In genomic region chr3:60274098-60274497, GRCh38 we compare ENCODE assay signal across 1 cellular context.
TF ChIP-seq lines count a peak whose summit lies in the region.

No MANE protein-coding gene starts in this region.

TF ChIP-seq in K562, 482 proteins besides CTCF, POLR2A, EP300 and RAD21 (continued from another document and continues in another):
- TF ChIP-seq ZBTB9 (CRISPR knock-in tag; IDR thresholded peaks at IDR 0.05), result no peak
- no peak for TF ChIP-seq ATF3 (IDR thresholded peaks at IDR 0.05)
- no peak for TF ChIP-seq ATF3 (CRISPR knock-in tag; conservative IDR thresholded peaks at IDR 0.05)
- no peak for TF ChIP-seq ZBTB43 (CRISPR knock-in tag; IDR thresholded peaks at IDR 0.05)
- 0 out of 3 replicates have a peak, but pooled peaks of 1 of the 2 experiments have one; percentile 38 for TF ChIP-seq CBX3 (IDR thresholded peaks at IDR 0.05; ENCODE audit: borderline replicate concordance in 1 of 2, low read length in 2 of 2)
- no peak for TF ChIP-seq ZKSCAN1 (IDR thresholded peaks at IDR 0.05; ENCODE audit: low read depth, low read length)
- no peak for TF ChIP-seq PYGO2 (tag; IDR thresholded peaks at IDR 0.05)
- TF ChIP-seq ZBTB17 (CRISPR knock-in tag; IDR thresholded peaks at IDR 0.05), result no peak
- no peak for TF ChIP-seq MED1 (CRISPR knock-in tag; IDR thresholded peaks at IDR 0.05; ENCODE audit: borderline replicate concordance)
- no peak for TF ChIP-seq CREB3L1 (IDR thresholded peaks at IDR 0.05; ENCODE audit: borderline replicate concordance, low read depth)
- TF ChIP-seq ESRRB (CRISPR knock-in tag; IDR thresholded peaks at IDR 0.05; ENCODE audit: borderline replicate concordance), result no peak
- TF ChIP-seq ZNF316 (IDR thresholded peaks at IDR 0.05), result peak; percentile 85
- no peak for TF ChIP-seq SIRT6 (IDR thresholded peaks at IDR 0.05; ENCODE audit: low read depth, low read length)
- TF ChIP-seq ZNF431 (CRISPR knock-in tag; IDR thresholded peaks at IDR 0.05), result no peak
- no peak for TF ChIP-seq MTA1 (IDR thresholded peaks at IDR 0.05; ENCODE audit: borderline replicate concordance)
- TF ChIP-seq RFX1 (IDR thresholded peaks at IDR 0.05), result no peak
- TF ChIP-seq ZNF12 (CRISPR knock-in tag; IDR thresholded peaks at IDR 0.05), result no peak
- no peak for TF ChIP-seq ZBTB11 (CRISPR knock-in tag; IDR thresholded peaks at IDR 0.05)
- no peak for TF ChIP-seq XRCC4 (IDR thresholded peaks at IDR 0.05; ENCODE audit: extremely low read depth, insufficient read depth, insufficient read length)
- TF ChIP-seq GATAD2B (IDR thresholded peaks at IDR 0.05; ENCODE audit: borderline replicate concordance), result no peak
- TF ChIP-seq ZNF75A (CRISPR knock-in tag; IDR thresholded peaks at IDR 0.05), result no peak
- no peak for TF ChIP-seq YY1 (IDR thresholded peaks at IDR 0.05; ENCODE audit: borderline replicate concordance in 1 of 3, control insufficient read depth in 1 of 3, extremely low read depth in 1 of 3, insufficient read depth in 3 of 3, insufficient read length in 1 of 3, insufficient replicate concordance in 2 of 3, low read depth in 1 of 3, low read length in 2 of 3)
- TF ChIP-seq CREB3 (tag; conservative IDR thresholded peaks at IDR 0.05; ENCODE audit: low read depth), result no peak
- TF ChIP-seq SRSF1 (IDR thresholded peaks at IDR 0.05; ENCODE audit: low read depth, low read length), result no peak
- TF ChIP-seq ELK1 (CRISPR knock-in tag; IDR thresholded peaks at IDR 0.05), result no peak
- no peak for TF ChIP-seq KAT8 (IDR thresholded peaks at IDR 0.05; ENCODE audit: low read depth)
- TF ChIP-seq E4F1 (CRISPR knock-in tag; IDR thresholded peaks at IDR 0.05; ENCODE audit: borderline replicate concordance), result no peak
- TF ChIP-seq PREB (CRISPR knock-in tag; IDR thresholded peaks at IDR 0.05), result no peak
- TF ChIP-seq RERE (CRISPR knock-in tag; IDR thresholded peaks at IDR 0.05; ENCODE audit: borderline replicate concordance), result no peak
- TF ChIP-seq TFAP4 (CRISPR knock-in tag; IDR thresholded peaks at IDR 0.05; ENCODE audit: borderline replicate concordance), result no peak
- TF ChIP-seq ZNF699 (CRISPR knock-in tag; IDR thresholded peaks at IDR 0.05; ENCODE audit: insufficient replicate concordance), result no peak
- no peak for TF ChIP-seq NBN (IDR thresholded peaks at IDR 0.05; ENCODE audit: low read depth)
- TF ChIP-seq ZNF280A (IDR thresholded peaks at IDR 0.05; ENCODE audit: low read depth, partially characterized antibody), result peak; percentile 15
